ENCODE assay signal across 8 cellular contexts in the genomic region with DNA sequence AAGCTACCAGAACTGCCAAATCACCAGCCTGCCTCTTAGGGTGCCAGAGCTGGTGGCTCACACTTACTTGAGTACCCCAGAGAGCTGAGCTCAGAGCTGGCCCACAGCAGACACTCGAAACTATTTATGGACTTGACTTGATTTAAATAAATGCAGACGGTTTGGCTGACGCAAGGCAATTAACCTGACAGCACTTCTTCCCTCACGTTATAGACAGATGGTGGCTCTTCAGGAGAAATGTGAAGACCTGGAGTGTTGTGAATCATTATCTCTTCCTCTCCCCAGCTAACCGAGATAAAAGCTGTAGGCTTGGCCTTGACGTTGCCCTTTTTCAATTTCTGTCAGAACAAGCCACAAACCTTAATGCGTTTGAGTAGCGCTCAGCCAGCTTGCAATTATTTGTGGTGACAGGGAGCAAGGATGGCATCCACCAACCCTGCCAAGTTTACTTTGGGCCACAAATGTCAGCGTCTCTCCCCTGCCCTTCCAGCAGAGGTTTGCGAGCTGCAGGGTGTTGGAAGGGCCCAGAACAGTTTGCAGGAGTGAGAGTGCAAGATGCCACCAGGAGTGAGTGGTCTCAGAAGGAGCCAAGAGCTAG. TPM values are rescaled to one million over a fixed set of nuclear protein-coding genes. Genes with fewer than 3 reads are reported as not detected.
A peak's percentile ranks its signal among the peaks of the same experiment; 100 is the strongest.
DNase-seq lines count a peak whose midpoint lies in the region; ATAC-seq and TF ChIP-seq lines count a peak whose summit lies in the region.

No MANE protein-coding gene starts in this region.

- CTCF ChIA-PET in activated naive CD4-positive, alpha-beta T cell treated with anti-CD3 and anti-CD28 coated beads, Interleukin-2, amount 10 ng/mL, durations not matched to agents 7 days and 5 days (lab: Charles Lee): interaction anchor here (0.9 to 1.4 kb wide), 3 partner anchors 24 to 99 kb away, joined by 3 read pairs; no protein-coding TSS in a partner anchor
- CTCF ChIA-PET in Caco-2 (lab: Charles Lee) (no interaction called here), MCF 10A (lab: Yijun Ruan, JAX) (interaction anchor here (0.5 to 1.9 kb wide), 6 partner anchors 10 to 726 kb away, joined by 3 to 5 read pairs (median 3); no protein-coding TSS in a partner anchor)

- BruUV-seq in Caco-2 (replicated peaks; lab: Mats Ljungman, UMichigan) (no TSS peak), MCF 10A (replicated peaks; lab: Mats Ljungman, UMichigan) (no TSS peak)

- peaks cover 47% of the 10 kb centered on the region for H3K4me1 Mint-ChIP-seq in activated naive CD4-positive, alpha-beta T cell treated with anti-CD3 and anti-CD28 coated beads, Interleukin-2, amount 10 ng/mL, durations not matched to agents 7 days and 5 days
- H3K4me1 Mint-ChIP-seq in T-helper 1 cell treated with Interleukin-12 subunit alpha and Interleukin-12 subunit beta and Interleukin-4 antibody, amounts not matched to agents 30 μg/mL and 1 μg/mL, for 36 hours (ENCODE audit: low read depth): peaks cover 40% of the 10 kb centered on the region
- peaks cover 18 to 21% of the 10 kb centered on the region in 2 donors for H3K4me1 Mint-ChIP-seq in natural killer cell
- H3K4me1 Mint-ChIP-seq in Caco-2 (ENCODE audit: low read depth, unreplicated experiment): peaks cover 15% of the 10 kb centered on the region
- peaks cover 7% of the 10 kb centered on the region for H3K4me1 Mint-ChIP-seq in MCF 10A (ENCODE audit: insufficient read depth, unreplicated experiment)

- H3K9me3 ChIP-seq in Caco-2: no peaks in the 10 kb centered on the region

- ATAC-seq in HG03460 (IDR thresholded peaks at IDR 0.05; ENCODE audit: unreplicated experiment) (peak; percentile 48), natural killer cell (peak in 2 of 3 donors; percentile 21 to 58)

- no peak for TF ChIP-seq CTCF in natural killer cell (IDR thresholded peaks at IDR 0.05)
- no peak for TF ChIP-seq CTCF in Caco-2 (IDR thresholded peaks at IDR 0.05; ENCODE audit: insufficient read depth in 1 of 2, low read depth in 1 of 2, low read length in 1 of 2, severe bottlenecking in 1 of 2, unreplicated experiment in 1 of 2)
- TF ChIP-seq CTCF in MCF 10A (IDR thresholded peaks at IDR 0.05; ENCODE audit: unreplicated experiment): no peak

- no peak overlapping the region for H3K4me3 Mint-ChIP-seq in activated naive CD4-positive, alpha-beta T cell treated with anti-CD3 and anti-CD28 coated beads, Interleukin-2, amount 10 ng/mL, durations not matched to agents 7 days and 5 days
- H3K4me3 Mint-ChIP-seq in T-helper 1 cell treated with Interleukin-12 subunit alpha and Interleukin-12 subunit beta and Interleukin-4 antibody, amounts not matched to agents 30 μg/mL and 1 μg/mL, for 36 hours: peak overlapping the region; percentile 2
- H3K4me3 Mint-ChIP-seq in natural killer cell (no peak overlapping the region), Caco-2 (ENCODE audit: unreplicated experiment) (no peak overlapping the region), MCF 10A (ENCODE audit: unreplicated experiment) (no peak overlapping the region)

- H3K36me3 Mint-ChIP-seq in activated naive CD4-positive, alpha-beta T cell treated with anti-CD3 and anti-CD28 coated beads, Interleukin-2, amount 10 ng/mL, durations not matched to agents 7 days and 5 days: peaks cover 1% of the 10 kb centered on the region
- peaks cover 4% of the 10 kb centered on the region for H3K36me3 Mint-ChIP-seq in T-helper 1 cell treated with Interleukin-12 subunit alpha and Interleukin-12 subunit beta and Interleukin-4 antibody, amounts not matched to agents 30 μg/mL and 1 μg/mL, for 36 hours (ENCODE audit: low read depth)
- H3K36me3 Mint-ChIP-seq in natural killer cell (no peaks in the 10 kb centered on the region), Caco-2 (ENCODE audit: insufficient read depth, unreplicated experiment) (no peaks in the 10 kb centered on the region), MCF 10A (ENCODE audit: insufficient read depth, unreplicated experiment) (peaks cover 10% of the 10 kb centered on the region)

- peaks cover 9% of the 10 kb centered on the region for H3K9me3 Mint-ChIP-seq in activated naive CD4-positive, alpha-beta T cell treated with anti-CD3 and anti-CD28 coated beads, Interleukin-2, amount 10 ng/mL, durations not matched to agents 7 days and 5 days
- peaks cover 8% of the 10 kb centered on the region for H3K9me3 Mint-ChIP-seq in T-helper 1 cell treated with Interleukin-12 subunit alpha and Interleukin-12 subunit beta and Interleukin-4 antibody, amounts not matched to agents 30 μg/mL and 1 μg/mL, for 36 hours
- H3K9me3 Mint-ChIP-seq in natural killer cell (no peaks in the 10 kb centered on the region), Caco-2 (ENCODE audit: unreplicated experiment) (no peaks in the 10 kb centered on the region), MCF 10A (ENCODE audit: unreplicated experiment) (no peaks in the 10 kb centered on the region)

- H3K36me3 ChIP-seq in Caco-2 (ENCODE audit: control insufficient read depth, insufficient read depth, low read length): no peaks in the 10 kb centered on the region

- H3K4me1 ChIP-seq in Caco-2: peaks cover 4% of the 10 kb centered on the region; the same call in 1 of the 2 replicates

- no peaks in the 10 kb centered on the region for H3K27me3 ChIP-seq in Caco-2 (replicated peaks; ENCODE audit: control insufficient read depth, insufficient read depth, low read length)

- H3K4me3 ChIP-seq in Caco-2 (ENCODE audit: low read depth, low read length): no peak overlapping the region

- peaks cover 10% of the 10 kb centered on the region for H3K27me3 Mint-ChIP-seq in activated naive CD4-positive, alpha-beta T cell treated with anti-CD3 and anti-CD28 coated beads, Interleukin-2, amount 10 ng/mL, durations not matched to agents 7 days and 5 days
- H3K27me3 Mint-ChIP-seq in T-helper 1 cell treated with Interleukin-12 subunit alpha and Interleukin-12 subunit beta and Interleukin-4 antibody, amounts not matched to agents 30 μg/mL and 1 μg/mL, for 36 hours (ENCODE audit: low read depth): peaks cover 17% of the 10 kb centered on the region
- H3K27me3 Mint-ChIP-seq in natural killer cell (ENCODE audit: low read depth in 2 of 2): peaks cover 3 to 6% of the 10 kb centered on the region in 2 donors
- H3K27me3 Mint-ChIP-seq in Caco-2 (ENCODE audit: insufficient read depth, unreplicated experiment): no peaks in the 10 kb centered on the region
- no peaks in the 10 kb centered on the region for H3K27me3 Mint-ChIP-seq in MCF 10A (ENCODE audit: insufficient read depth, unreplicated experiment)

- peak overlapping the region; percentile 16 for H3K27ac Mint-ChIP-seq in activated naive CD4-positive, alpha-beta T cell treated with anti-CD3 and anti-CD28 coated beads, Interleukin-2, amount 10 ng/mL, durations not matched to agents 7 days and 5 days
- H3K27ac Mint-ChIP-seq in T-helper 1 cell treated with Interleukin-12 subunit alpha and Interleukin-12 subunit beta and Interleukin-4 antibody, amounts not matched to agents 30 μg/mL and 1 μg/mL, for 36 hours: no peak overlapping the region
- H3K27ac Mint-ChIP-seq in natural killer cell (no peak overlapping the region), Caco-2 (ENCODE audit: unreplicated experiment) (no peak overlapping the region), MCF 10A (ENCODE audit: low read depth, unreplicated experiment) (no peak overlapping the region)

- intact Hi-C loops in natural killer cell (cut with micrococcal nuclease): no loop called here
- intact Hi-C loops in Caco-2 (cut with micrococcal nuclease; ENCODE audit: unreplicated experiment): no loop called here
- intact Hi-C loops in MCF 10A (cut with micrococcal nuclease): no loop called here

- DNase-seq in activated naive CD4-positive, alpha-beta T cell treated with anti-CD3 and anti-CD28 coated beads, Interleukin-2, amount 10 ng/mL, durations not matched to agents 7 days and 5 days: no peak
- DNase-seq in activated naive CD4-positive, alpha-beta T cell treated with Interleukin-2 at 50 U/mL for 16 hours: no peak
- DNase-seq in natural killer cell: no peak
- no peak for DNase-seq in germinal center (ENCODE audit: low spot score)
- no peak for DNase-seq in Caco-2
- no peak for DNase-seq in MCF 10A (ENCODE audit: unreplicated experiment)

- POLR2A ChIA-PET in Caco-2 (lab: Charles Lee) (no interaction called here), MCF 10A (lab: Yijun Ruan, JAX) (interaction anchor here (0.7 to 1.3 kb wide), 3 partner anchors 8 to 20 kb away, joined by 3 to 6 read pairs (median 3); no protein-coding TSS in a partner anchor)

RNA-seq across cellular contexts. Expression of a gene that starts 34.0 kb away (rescaled TPM):
- 1 to 10 TPM in 2 of 3 donors, under 1 TPM in 1; 0.52 to 6.5 (median 2.4) TPM for total RNA-seq in natural killer cell
- 9.3 and 9.9 TPM in 2 replicates for total RNA-seq in Caco-2 (2022)
- 83.6 and 130 TPM in 2 replicates for total RNA-seq in MCF 10A (2022)
